ENCODE assay signal across 1 cellular context in the genomic region with DNA sequence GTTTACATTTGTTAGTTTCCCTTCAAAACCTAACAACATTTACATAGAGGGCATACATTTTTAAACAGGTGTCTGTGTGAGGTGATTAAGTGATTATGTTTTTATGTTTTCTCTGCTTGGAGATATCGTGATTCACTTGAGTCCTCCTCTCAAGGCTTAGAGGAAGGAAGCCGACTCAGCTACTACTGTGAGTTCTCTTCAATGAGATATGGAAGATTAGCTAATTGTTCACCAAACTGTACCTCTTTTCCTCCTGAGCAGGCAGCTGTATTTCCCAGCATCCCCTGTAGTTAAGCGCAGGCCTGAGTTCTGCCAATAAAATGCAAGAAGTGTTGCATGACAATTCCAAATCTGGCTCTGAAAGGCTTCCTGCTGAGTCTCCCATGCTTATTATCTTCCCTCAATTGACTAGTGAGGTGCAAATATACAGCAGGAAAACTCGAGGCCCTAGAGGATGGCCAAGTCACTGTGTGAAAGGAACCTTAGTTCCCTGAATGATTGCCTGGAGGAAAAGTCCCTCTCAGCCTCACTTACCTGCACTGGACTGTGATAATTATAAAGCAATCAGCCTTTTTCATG.
TF ChIP-seq lines count a peak whose summit lies in the region.

No MANE protein-coding gene starts in this region.

TF ChIP-seq in GM23338, 12 proteins besides CTCF, POLR2A, EP300 and RAD21 (continued from another document):
- TF ChIP-seq ZNF462 (CRISPR knock-in tag; IDR thresholded peaks at IDR 0.05) (no peak), POLR2AphosphoS5 (IDR thresholded peaks at IDR 0.05; ENCODE audit: low read depth) (no peak), NANOG (IDR thresholded peaks at IDR 0.05; ENCODE audit: borderline replicate concordance) (no peak), ZNF114 (CRISPR knock-in tag; IDR thresholded peaks at IDR 0.05) (no peak), ZNF331 (CRISPR knock-in tag; IDR thresholded peaks at IDR 0.05; ENCODE audit: low read depth) (no peak), CREB1 (CRISPR knock-in tag; IDR thresholded peaks at IDR 0.05; ENCODE audit: low read depth) (no peak), JUNB (IDR thresholded peaks at IDR 0.05; ENCODE audit: unreplicated experiment) (no peak), EZH2 (IDR thresholded peaks at IDR 0.05; ENCODE audit: low read depth, unreplicated experiment) (no peak), ETS1 (IDR thresholded peaks at IDR 0.05) (no peak)
- TF ChIP-seq, protein P1, sequence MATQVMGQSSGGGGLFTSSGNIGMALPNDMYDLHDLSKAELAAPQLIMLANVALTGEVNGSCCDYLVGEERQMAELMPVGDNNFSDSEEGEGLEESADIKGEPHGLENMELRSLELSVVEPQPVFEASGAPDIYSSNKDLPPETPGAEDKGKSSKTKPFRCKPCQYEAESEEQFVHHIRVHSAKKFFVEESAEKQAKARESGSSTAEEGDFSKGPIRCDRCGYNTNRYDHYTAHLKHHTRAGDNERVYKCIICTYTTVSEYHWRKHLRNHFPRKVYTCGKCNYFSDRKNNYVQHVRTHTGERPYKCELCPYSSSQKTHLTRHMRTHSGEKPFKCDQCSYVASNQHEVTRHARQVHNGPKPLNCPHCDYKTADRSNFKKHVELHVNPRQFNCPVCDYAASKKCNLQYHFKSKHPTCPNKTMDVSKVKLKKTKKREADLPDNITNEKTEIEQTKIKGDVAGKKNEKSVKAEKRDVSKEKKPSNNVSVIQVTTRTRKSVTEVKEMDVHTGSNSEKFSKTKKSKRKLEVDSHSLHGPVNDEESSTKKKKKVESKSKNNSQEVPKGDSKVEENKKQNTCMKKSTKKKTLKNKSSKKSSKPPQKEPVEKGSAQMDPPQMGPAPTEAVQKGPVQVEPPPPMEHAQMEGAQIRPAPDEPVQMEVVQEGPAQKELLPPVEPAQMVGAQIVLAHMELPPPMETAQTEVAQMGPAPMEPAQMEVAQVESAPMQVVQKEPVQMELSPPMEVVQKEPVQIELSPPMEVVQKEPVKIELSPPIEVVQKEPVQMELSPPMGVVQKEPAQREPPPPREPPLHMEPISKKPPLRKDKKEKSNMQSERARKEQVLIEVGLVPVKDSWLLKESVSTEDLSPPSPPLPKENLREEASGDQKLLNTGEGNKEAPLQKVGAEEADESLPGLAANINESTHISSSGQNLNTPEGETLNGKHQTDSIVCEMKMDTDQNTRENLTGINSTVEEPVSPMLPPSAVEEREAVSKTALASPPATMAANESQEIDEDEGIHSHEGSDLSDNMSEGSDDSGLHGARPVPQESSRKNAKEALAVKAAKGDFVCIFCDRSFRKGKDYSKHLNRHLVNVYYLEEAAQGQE (IDR thresholded peaks at IDR 0.05; ENCODE audit: unreplicated experiment): no peak
